In genomic region chr7:1742555-1743303, GRCh38 we compare ENCODE assay signal across 7 cellular contexts.
A peak's percentile ranks its signal among the peaks of the same experiment; 100 is the strongest.
DNase-seq lines count a peak whose midpoint lies in the region; ATAC-seq and TF ChIP-seq lines count a peak whose summit lies in the region.

No MANE protein-coding gene starts in this region.

- H3K27me3 ChIP-seq in GM06990 (replicated peaks; ENCODE audit: control insufficient read depth, insufficient read depth, low read length): no peaks in the 10 kb centered on the region

- intact Hi-C loops in left colon (cut with DNase I, micrococcal nuclease): no loop called here

- H3K36me3 ChIP-seq in GM06990 (ENCODE audit: control insufficient read depth, insufficient read depth, low read length): no peaks in the 10 kb centered on the region

- peak overlapping the region; percentile 63 for H3K4me3 ChIP-seq in GM06990 (replicated peaks; ENCODE audit: low read depth, low read length)

- DNase-seq in GM06990 (ENCODE audit: extremely low read depth, insufficient read length): no peak
- DNase-seq in NAMALWA (ENCODE audit: low spot score): peak; percentile 44
- DNase-seq in activated gamma-delta T cell (lab: John Stamatoyannopoulos, UW): peak; percentile 33
- DNase-seq in left colon: peak; percentile 72 to 90
- no peak for DNase-seq in ecto neural progenitor cell (ENCODE audit: low spot score)
- DNase-seq in HK-2 (ENCODE audit: unreplicated experiment): no peak

- ATAC-seq in left colon (peak; percentile 87), HG03108 (IDR thresholded peaks at IDR 0.05; ENCODE audit: unreplicated experiment) (no peak)

- TF ChIP-seq CTCF in GM06990 (IDR thresholded peaks at IDR 0.05; ENCODE audit: insufficient read depth, low read length, poor library complexity, severe bottlenecking): no peak

Comparison
In these comparisons a context has a peak if more than half of its experiments do, and no peak if none do; other contexts are left out.
1. DNase-seq: peak in NAMALWA (single experiment), activated gamma-delta T cell (single experiment) and left colon (2 of 2); none in GM06990 (single experiment), ecto neural progenitor cell (single experiment) and HK-2 (single experiment).